ENCODE assay signal across 10 cellular contexts in the genomic region with DNA sequence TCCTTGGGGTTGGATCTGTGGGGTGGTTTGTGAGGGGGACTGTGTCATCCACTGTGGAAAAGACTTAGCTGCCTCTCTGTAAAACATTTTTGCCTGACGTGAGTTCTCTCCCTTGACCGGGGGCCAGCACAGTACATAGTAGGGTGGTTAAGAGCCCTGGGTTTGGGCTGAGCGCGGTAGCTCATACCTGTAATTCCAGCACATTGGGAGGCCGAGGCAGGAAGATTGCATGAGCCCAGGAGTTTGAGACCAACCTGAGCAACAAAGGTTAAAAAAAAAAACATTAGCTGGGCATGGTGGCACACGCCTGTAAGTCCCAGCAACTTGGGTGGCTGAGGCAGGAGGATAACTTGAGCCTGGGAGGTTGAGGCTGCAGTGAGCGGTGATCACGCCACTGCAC.
A peak's percentile ranks its signal among the peaks of the same experiment; 100 is the strongest.
DNase-seq lines count a peak whose midpoint lies in the region; ATAC-seq and TF ChIP-seq lines count a peak whose summit lies in the region.
"Had no signal": no experiment of that assay in that cellular context is flagged by ENCODE, and none has a peak within 500 bp of the region (broad histone marks: within the 10 kb centered on the region; RNA-seq: fewer than 3 reads in every experiment).

No MANE protein-coding gene starts in this region.

- no peaks in the 10 kb centered on the region for H4K20me1 ChIP-seq in hepatocyte (ENCODE audit: insufficient read depth, poor library complexity, severe bottlenecking)

- no peak for TF ChIP-seq CTCF in tibial nerve (IDR thresholded peaks at IDR 0.05)
- TF ChIP-seq CTCF in hepatocyte (IDR thresholded peaks at IDR 0.05; ENCODE audit: poor library complexity) = no peak

- peaks cover 5% of the 10 kb centered on the region for H3K36me3 Mint-ChIP-seq in activated naive CD4-positive, alpha-beta T cell treated with anti-CD3 and anti-CD28 coated beads for 36 hours (ENCODE audit: low read depth)

- no peaks in the 10 kb centered on the region for H3K27me3 Mint-ChIP-seq in activated naive CD4-positive, alpha-beta T cell treated with anti-CD3 and anti-CD28 coated beads for 36 hours (ENCODE audit: low read depth)

- 82 to 85% methylated on average over 8 of the region's 8 CpGs for WGBS in tibial nerve, 2 donors
- 94% methylated on average over 8 of the region's 8 CpGs for WGBS in hepatocyte (ENCODE audit: low lambda C conversion rate, missing lambda C conversion rate)

- H3K27ac ChIP-seq in caudate nucleus (ENCODE audit: low read depth, low read length) = peak overlapping the region; percentile 99
- H3K27ac ChIP-seq in muscle layer of duodenum (ENCODE audit: low read length) = peak overlapping the region; percentile 33
- H3K27ac ChIP-seq in tibial nerve = peak overlapping the region; percentile 95 to 100 (median 98)
- H3K27ac ChIP-seq in hepatocyte = no peak overlapping the region

- no peak overlapping the region for H2AFZ ChIP-seq in hepatocyte

- CTCF ChIA-PET in activated naive CD4-positive, alpha-beta T cell treated with anti-CD3 and anti-CD28 coated beads for 36 hours (lab: Charles Lee) = interaction anchor here (1.5 to 1.9 kb wide), 2 partner anchors 38 to 46 kb away, joined by 5 to 6 read pairs; no protein-coding TSS in a partner anchor

- no peak overlapping the region for H3K4me3 ChIP-seq in muscle layer of duodenum (ENCODE audit: low read depth in 1 of 2, low read length in 2 of 2)
- no peak overlapping the region for H3K4me3 ChIP-seq in tibial nerve
- no peak overlapping the region for H3K4me3 ChIP-seq in hepatocyte

- TF ChIP-seq POLR2A in tibial nerve (IDR thresholded peaks at IDR 0.05) = no peak

- TF ChIP-seq EP300 in tibial nerve (IDR thresholded peaks at IDR 0.05) = no peak

- intact Hi-C loops in activated naive CD4-positive, alpha-beta T cell treated with anti-CD3 and anti-CD28 coated beads for 36 hours (cut with micrococcal nuclease) = loop anchor here (1.0 kb wide), 1 partner anchor 18 kb away; no protein-coding TSS in a partner anchor

- H3K9me2 ChIP-seq in hepatocyte (replicated peaks; ENCODE audit: insufficient read depth) = no peaks in the 10 kb centered on the region

- peaks cover 39% of the 10 kb centered on the region for H3K4me1 Mint-ChIP-seq in activated naive CD4-positive, alpha-beta T cell treated with anti-CD3 and anti-CD28 coated beads for 36 hours (ENCODE audit: low read depth)

- H3K9me3 Mint-ChIP-seq in activated naive CD4-positive, alpha-beta T cell treated with anti-CD3 and anti-CD28 coated beads for 36 hours = no peaks in the 10 kb centered on the region

- H3K36me3 ChIP-seq in muscle layer of duodenum (ENCODE audit: control insufficient read depth in 1 of 2, insufficient read depth in 2 of 2, low read length in 2 of 2) (peaks cover 0 to 13% of the 10 kb centered on the region in 2 donors), tibial nerve (peaks cover 0 to 7% (median 0%) of the 10 kb centered on the region in 3 donors), hepatocyte (replicated peaks; ENCODE audit: insufficient read depth, low read depth) (no peaks in the 10 kb centered on the region)

- H3K9me3 ChIP-seq in muscle layer of duodenum (ENCODE audit: control insufficient read depth in 1 of 2, low read length in 2 of 2) (no peaks in the 10 kb centered on the region), tibial nerve (no peaks in the 10 kb centered on the region), hepatocyte (ENCODE audit: low read depth) (no peaks in the 10 kb centered on the region)

- H3K4me1 ChIP-seq in muscle layer of duodenum (ENCODE audit: control insufficient read depth in 1 of 2, insufficient read depth in 2 of 2, low read length in 2 of 2) (peaks cover 22 to 78% of the 10 kb centered on the region in 2 donors), tibial nerve (peaks cover 9 to 90% (median 69%) of the 10 kb centered on the region in 4 donors), hepatocyte (ENCODE audit: insufficient read depth) (peaks cover 8% of the 10 kb centered on the region)

- no peak for ATAC-seq in GM19452 (IDR thresholded peaks at IDR 0.05; ENCODE audit: unreplicated experiment)

- H3K79me2 ChIP-seq in hepatocyte = no peaks in the 10 kb centered on the region

- H3K27ac Mint-ChIP-seq in activated naive CD4-positive, alpha-beta T cell treated with anti-CD3 and anti-CD28 coated beads for 36 hours = peak overlapping the region; percentile 97

- H3K4me3 Mint-ChIP-seq in activated naive CD4-positive, alpha-beta T cell treated with anti-CD3 and anti-CD28 coated beads for 36 hours = peak overlapping the region; percentile 22

- no peak overlapping the region for H3K4me2 ChIP-seq in hepatocyte

- no peak for DNase-seq in activated naive CD4-positive, alpha-beta T cell treated with anti-CD3 and anti-CD28 coated beads for 36 hours
- no peak for DNase-seq in activated naive CD4-positive, alpha-beta T cell treated with Interleukin-2 at 50 U/mL for 16 hours
- DNase-seq in caudate nucleus (lab: John Stamatoyannopoulos, UW) (no peak), tibial nerve (ENCODE audit: low spot score in 2 of 2) (peak in 1 of 2 donors; percentile 9), hepatocyte (ENCODE audit: low spot score) (no peak)
- no peak for DNase-seq in stimulated activated CD4-positive, alpha-beta T cell treated with anti-CD3 and anti-CD28 coated beads, Interleukin-4, amount 100 ng/mL, for 24 hours
- DNase-seq: AML-193, NCI-H1105 had no signal

- H3K27me3 ChIP-seq in muscle layer of duodenum (ENCODE audit: low read depth, low read length) = no peaks in the 10 kb centered on the region
- no peaks in the 10 kb centered on the region for H3K27me3 ChIP-seq in tibial nerve
- no peaks in the 10 kb centered on the region for H3K27me3 ChIP-seq in hepatocyte
